In genomic region chr2:69196327-69197117, GRCh38 we compare ENCODE assay signal across 10 cellular contexts.
DNase-seq lines count a peak whose midpoint lies in the region; ATAC-seq and TF ChIP-seq lines count a peak whose summit lies in the region.
"Had no signal": no experiment of that assay in that cellular context is flagged by ENCODE, and none has a peak within 500 bp of the region (broad histone marks: within the 10 kb centered on the region; RNA-seq: fewer than 3 reads in every experiment).

No MANE protein-coding gene starts in this region.

- CTCF ChIA-PET in HEK293T (lab: Yijun Ruan, JAX) = no interaction called here

- no peaks in the 10 kb centered on the region for H3K9me3 ChIP-seq in skeletal muscle satellite cell (replicated peaks; ENCODE audit: low read length)

- H3K27me3 ChIP-seq in skeletal muscle satellite cell (ENCODE audit: control insufficient read depth, insufficient read depth, low read length) = no peaks in the 10 kb centered on the region

- H3K36me3 ChIP-seq in skeletal muscle satellite cell (ENCODE audit: insufficient read depth, low read length) = peaks cover 54% of the 10 kb centered on the region

- POLR2A ChIA-PET in HEK293T (lab: Yijun Ruan, JAX) = no interaction called here

- DNase-seq in GM04504 (ENCODE audit: low read depth) = peak; percentile 96
- peak; percentile 79 for DNase-seq in T1000 (lab: John Stamatoyannopoulos, UW)
- DNase-seq in fibroblast of the aortic adventitia (ENCODE audit: low read depth) = peak; percentile 65
- DNase-seq in mesenteric fat pad (ENCODE audit: low spot score) = no peak
- DNase-seq in HEK293T (ENCODE audit: extremely low spot score) = no peak
- no peak for DNase-seq in stimulated activated naive B cell treated with anti-CD40 and anti-IgM and Interleukin-4, amounts not matched to agents 10 μg/mL and 1 μg/mL and 100 μg/mL, for 72 hours
- DNase-seq: NCI-H1436; stimulated activated CD4-positive, alpha-beta T cell treated with anti-CD3 and anti-CD28 coated beads, Interleukin-4, amount 100 ng/mL, for 1 hour; T-helper 17 cell had no signal

- H3K4me1 ChIP-seq in skeletal muscle satellite cell (ENCODE audit: control insufficient read depth, insufficient read depth, low read length) = peaks cover 34% of the 10 kb centered on the region

- H3K27ac Mint-ChIP-seq in stimulated activated naive B cell treated with anti-CD40 and anti-IgM and Interleukin-4, amounts not matched to agents 10 μg/mL and 1 μg/mL and 100 μg/mL, for 72 hours = no peak overlapping the region
- H3K27ac Mint-ChIP-seq: T-helper 17 cell had no signal

- H3K9me3 Mint-ChIP-seq in stimulated activated naive B cell treated with anti-CD40 and anti-IgM and Interleukin-4, amounts not matched to agents 10 μg/mL and 1 μg/mL and 100 μg/mL, for 72 hours = no peaks in the 10 kb centered on the region

- peak overlapping the region; percentile 78 for H3K9ac ChIP-seq in skeletal muscle satellite cell (ENCODE audit: low read depth, low read length)

- no peak for TF ChIP-seq CTCF in fibroblast of the aortic adventitia (IDR thresholded peaks at IDR 0.05; ENCODE audit: insufficient read depth, low read length)

- H3K36me3 Mint-ChIP-seq in stimulated activated naive B cell treated with anti-CD40 and anti-IgM and Interleukin-4, amounts not matched to agents 10 μg/mL and 1 μg/mL and 100 μg/mL, for 72 hours = no peaks in the 10 kb centered on the region

- no peak overlapping the region for H3K4me2 ChIP-seq in skeletal muscle satellite cell (ENCODE audit: low read length)

- H3K27me3 Mint-ChIP-seq in stimulated activated naive B cell treated with anti-CD40 and anti-IgM and Interleukin-4, amounts not matched to agents 10 μg/mL and 1 μg/mL and 100 μg/mL, for 72 hours = peaks cover 4 to 6% of the 10 kb centered on the region in 2 donors

- H3K4me1 Mint-ChIP-seq in stimulated activated naive B cell treated with anti-CD40 and anti-IgM and Interleukin-4, amounts not matched to agents 10 μg/mL and 1 μg/mL and 100 μg/mL, for 72 hours = no peaks in the 10 kb centered on the region
- H3K4me1 Mint-ChIP-seq: T-helper 17 cell had no signal

- H3K4me3 Mint-ChIP-seq in stimulated activated naive B cell treated with anti-CD40 and anti-IgM and Interleukin-4, amounts not matched to agents 10 μg/mL and 1 μg/mL and 100 μg/mL, for 72 hours = no peak overlapping the region
- H3K4me3 Mint-ChIP-seq: T-helper 17 cell had no signal

- no peak overlapping the region for H3K4me3 ChIP-seq in fibroblast of the aortic adventitia (ENCODE audit: low read depth, low read length)
- no peak overlapping the region for H3K4me3 ChIP-seq in skeletal muscle satellite cell (ENCODE audit: low read length)

- ATAC-seq in stimulated activated naive B cell treated with anti-CD40 and anti-IgM and Interleukin-4, amounts not matched to agents 10 μg/mL and 1 μg/mL and 100 μg/mL, for 72 hours (replicated peaks) = no peak
- ATAC-seq: T-helper 17 cell had no signal

TF ChIP-seq in HEK293T, 16 proteins besides CTCF, POLR2A, EP300 and RAD21:
- no peak for TF ChIP-seq SUZ12 (IDR thresholded peaks at IDR 0.05)
- TF ChIP-seq PKNOX1 (IDR thresholded peaks at IDR 0.05) = no peak
- TF ChIP-seq ARNT (IDR thresholded peaks at IDR 0.05) = no peak
- no peak for TF ChIP-seq CTBP1 (IDR thresholded peaks at IDR 0.05; ENCODE audit: borderline replicate concordance)
- TF ChIP-seq L3MBTL2 (conservative IDR thresholded peaks at IDR 0.05) = no peak

Comparison
In these comparisons a context has a peak if more than half of its experiments do, and no peak if none do; other contexts are left out.
1. DNase-seq: peak in GM04504 (single experiment), T1000 (single experiment) and fibroblast of the aortic adventitia (single experiment); none in mesenteric fat pad (single experiment), HEK293T (single experiment) and stimulated activated naive B cell treated with anti-CD40 and anti-IgM and Interleukin-4, amounts not matched to agents 10 μg/mL and 1 μg/mL and 100 μg/mL, for 72 hours (single experiment).